ENCODE assay signal across 8 cellular contexts in the genomic region with DNA sequence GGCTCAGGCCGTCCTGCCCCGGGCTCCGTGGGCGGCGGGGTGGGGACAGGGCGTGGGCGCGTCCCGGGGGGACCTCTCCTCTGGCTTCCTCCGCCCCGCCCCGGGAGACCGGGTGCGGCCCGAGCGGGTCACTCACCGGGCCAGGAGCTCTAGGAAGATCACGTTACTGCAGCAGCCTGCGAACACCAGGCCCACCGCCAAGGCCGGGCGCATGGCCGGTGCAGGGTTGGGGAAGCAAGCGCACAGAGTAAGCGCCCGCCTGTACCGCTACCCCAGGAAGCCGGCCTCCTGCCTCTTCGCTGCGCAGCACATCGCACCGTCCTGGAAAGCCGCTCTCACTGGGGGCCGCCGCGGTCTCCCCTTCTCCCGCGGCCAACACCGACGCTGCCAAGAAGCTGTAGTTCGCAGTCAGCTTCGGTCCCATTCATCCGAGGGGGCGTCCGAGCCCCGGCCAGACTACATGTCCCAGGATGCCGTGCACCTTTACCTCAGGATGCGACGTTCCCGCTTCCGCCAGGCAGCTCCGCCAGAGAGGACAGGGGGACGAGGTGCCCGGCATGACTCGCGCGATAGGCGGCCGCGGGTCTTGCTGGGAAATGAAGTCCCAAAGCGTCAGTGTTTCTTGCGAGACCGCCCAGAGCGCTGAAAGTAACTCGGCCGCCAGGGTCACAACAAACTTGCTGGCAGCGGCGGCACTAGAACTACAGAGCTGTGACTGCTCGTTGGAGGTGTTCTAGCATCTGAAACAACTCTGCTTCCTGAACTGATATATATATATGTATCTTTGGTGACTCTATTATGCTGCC. TPM values are rescaled to one million over a fixed set of nuclear protein-coding genes. Genes with fewer than 3 reads are reported as not detected.
DNase-seq lines count a peak whose midpoint lies in the region; ATAC-seq and TF ChIP-seq lines count a peak whose summit lies in the region.

Gene SLC35B4 (minus strand): TSS at position 392 of the 806 bp plus-strand sequence. CDS start 179 bp downstream, at position 213.

- peak within 1 kb of the TSS; percentile 94 to 99 (median 99) for H3K4me3 Mint-ChIP-seq in IgD-negative memory B cell

- H3K36me3 ChIP-seq in mucosa of descending colon (ENCODE audit: low read depth) = no peaks in the 10 kb centered on the region

- ATAC-seq in GM21529 (IDR thresholded peaks at IDR 0.05; ENCODE audit: unreplicated experiment) (peak; percentile 98), mucosa of descending colon (peak; percentile 99)

- H3K4me3 ChIP-seq in mucosa of descending colon = peak within 1 kb of the TSS; percentile 97

- H3K27me3 Mint-ChIP-seq in IgD-negative memory B cell = no peaks in the 10 kb centered on the region

- DNase-seq in DMS153 treated with DMSO at 0.1 percent for 48 hours (lab: John Stamatoyannopoulos, UW; ENCODE audit: unreplicated experiment) (peak; percentile 84), OCI-M2 (lab: John Stamatoyannopoulos, UW; ENCODE audit: unreplicated experiment) (peak; percentile 86), activated T-cell treated with anti-CD3 and anti-CD28 coated beads for 4 hours (peak; percentile 87), epithelial cell of prostate (ENCODE audit: low read depth, low spot score) (peak; percentile 73), mucosa of descending colon (peak; percentile 96 to 98 (median 97))
- peak; percentile 93 for DNase-seq in stimulated activated CD8-positive, alpha-beta memory T cell treated with anti-CD3 and anti-CD28 coated beads, Interleukin-4, amount 100 ng/mL, for 24 hours (ENCODE audit: low read depth)

- no peaks in the 10 kb centered on the region for H3K9me3 Mint-ChIP-seq in IgD-negative memory B cell

- peak within 1 kb of the TSS; percentile 47 for H3K27ac ChIP-seq in epithelial cell of prostate

- intact Hi-C loops in mucosa of descending colon (cut with DNase I, micrococcal nuclease) = no loop called here

- peaks cover 11% of the 10 kb centered on the region for H3K4me1 ChIP-seq in mucosa of descending colon (ENCODE audit: low read depth)

- no peaks in the 10 kb centered on the region for H3K36me3 Mint-ChIP-seq in IgD-negative memory B cell

- H3K4me1 Mint-ChIP-seq in IgD-negative memory B cell = peaks cover 9 to 18% (median 16%) of the 10 kb centered on the region in 3 donors

- H3K27ac Mint-ChIP-seq in IgD-negative memory B cell = peak within 1 kb of the TSS; percentile 49 to 82 (median 75)

- TF ChIP-seq CTCF in mucosa of descending colon (IDR thresholded peaks at IDR 0.05) = no peak

- H3K9me3 ChIP-seq in mucosa of descending colon = no peaks in the 10 kb centered on the region

RNA-seq across cellular contexts. Expression of gene SLC35B4, which starts in this region (rescaled TPM):
- 17.2 TPM for polyA plus RNA-seq in IgD-negative memory B cell
- total RNA-seq in mucosa of descending colon = 10 to 100 TPM in 1 of 3 donors, 1 to 10 TPM in 2; 6.1 to 14.1 (median 9.0) TPM

Comparison
In these comparisons a context has a peak if more than half of its experiments do, and no peak if none do; other contexts are left out.
1. Peak in every context shown above with its lines: DNase-seq, ATAC-seq, H3K4me3 ChIP-seq and H3K27ac ChIP-seq.